Comparison of ENCODE assay signal across 15 cellular contexts in the genomic region with DNA sequence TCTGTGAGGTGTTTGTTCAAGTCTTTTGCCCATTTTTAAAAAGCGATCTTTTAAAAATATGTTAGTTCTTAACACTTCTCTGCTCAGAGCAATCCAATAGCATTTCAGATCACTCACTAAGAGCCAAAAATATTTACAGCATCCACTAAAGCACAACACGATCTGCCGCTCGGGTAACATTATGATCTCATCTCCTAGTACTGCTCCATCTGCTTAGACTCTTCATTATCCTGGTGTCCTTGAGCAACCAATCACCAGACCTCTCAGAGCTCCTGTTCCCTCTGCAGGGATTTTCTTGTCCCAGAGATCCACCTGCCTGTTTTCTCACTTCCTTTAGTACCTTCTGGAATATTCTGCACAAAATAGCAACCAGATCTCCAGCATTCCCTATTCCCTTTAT.
A peak's percentile ranks its signal among the peaks of the same experiment; 100 is the strongest.
DNase-seq lines count a peak whose midpoint lies in the region; ATAC-seq and TF ChIP-seq lines count a peak whose summit lies in the region.
"Had no signal": no experiment of that assay in that cellular context is flagged by ENCODE, and none has a peak within 500 bp of the region (broad histone marks: within the 10 kb centered on the region; RNA-seq: fewer than 3 reads in every experiment).

No MANE protein-coding gene starts in this region.

- no peak overlapping the region for H3K4me3 ChIP-seq in right atrium auricular region
- H3K4me3 ChIP-seq in psoas muscle = no peak overlapping the region
- H3K4me3 ChIP-seq: BLaER1 treated with 17β-estradiol and CSF1 and Interleukin-3, amounts not matched to agents 10 nM and 100 nM; GM12878; GM23338 had no signal

- H3K9me3 ChIP-seq in right atrium auricular region (no peaks in the 10 kb centered on the region), psoas muscle (no peaks in the 10 kb centered on the region)
- H3K9me3 ChIP-seq: BLaER1 treated with 17β-estradiol and CSF1 and Interleukin-3, amounts not matched to agents 10 nM and 100 nM had no signal

- no peak overlapping the region for H3K27ac ChIP-seq in right atrium auricular region
- no peak overlapping the region for H3K27ac ChIP-seq in psoas muscle
- H3K27ac ChIP-seq: BLaER1 treated with 17β-estradiol and CSF1 and Interleukin-3, amounts not matched to agents 10 nM and 100 nM; HL-60 had no signal

- peak; percentile 55 for DNase-seq in NCI-H82 (lab: John Stamatoyannopoulos, UW)
- no peak for DNase-seq in NCI-H82 treated with DMSO at 0.1 percent for 48 hours (lab: John Stamatoyannopoulos, UW; ENCODE audit: unreplicated experiment)
- no peak for DNase-seq in left ventricle myocardium superior
- no peak for DNase-seq in right atrium auricular region (ENCODE audit: low spot score)
- no peak for DNase-seq in psoas muscle
- no peak for DNase-seq in glomerular visceral epithelial cell (ENCODE audit: extremely low spot score)
- DNase-seq: ACHN; CD4-positive, CD25-positive, alpha-beta regulatory T cell; DMS79; H7 had no signal

- H3K27me3 ChIP-seq in right atrium auricular region (no peaks in the 10 kb centered on the region), psoas muscle (ENCODE audit: insufficient read depth in 3 of 3, low read length in 2 of 3) (no peaks in the 10 kb centered on the region)
- H3K27me3 ChIP-seq: BLaER1 treated with 17β-estradiol and CSF1 and Interleukin-3, amounts not matched to agents 10 nM and 100 nM had no signal

- ATAC-seq in left ventricle myocardium superior = peak; percentile 80
- ATAC-seq in psoas muscle = peak; percentile 56 to 95 (median 84)
- no peak for ATAC-seq in GM21723 (IDR thresholded peaks at IDR 0.05; ENCODE audit: unreplicated experiment)
- ATAC-seq: GM12878, GM23338 had no signal

- intact Hi-C loops in left ventricle myocardium superior (cut with micrococcal nuclease) (no loop called here), psoas muscle (cut with DNase I) (no loop called here)

- TF ChIP-seq CTCF in right atrium auricular region (IDR thresholded peaks at IDR 0.05) (no peak), psoas muscle (IDR thresholded peaks at IDR 0.05) (no peak)

- 38 to 46% (median 45%) methylated on average over 4 of the region's 4 CpGs for WGBS in psoas muscle, 3 donors

- no peaks in the 10 kb centered on the region for H3K4me1 ChIP-seq in right atrium auricular region
- H3K4me1 ChIP-seq in psoas muscle = no peaks in the 10 kb centered on the region
- H3K4me1 ChIP-seq: BLaER1 treated with 17β-estradiol and CSF1 and Interleukin-3, amounts not matched to agents 10 nM and 100 nM had no signal

- H3K36me3 ChIP-seq in right atrium auricular region (no peaks in the 10 kb centered on the region), psoas muscle (ENCODE audit: insufficient read depth in 1 of 2, low read depth in 1 of 2) (no peaks in the 10 kb centered on the region)
- H3K36me3 ChIP-seq: BLaER1 treated with 17β-estradiol and CSF1 and Interleukin-3, amounts not matched to agents 10 nM and 100 nM had no signal
